8 cellular contexts compared by ENCODE assay signal in genomic region chr9:89234636-89235035, GRCh38. TPM values are rescaled to one million over a fixed set of nuclear protein-coding genes. Genes with fewer than 3 reads are reported as not detected.
DNase-seq lines count a peak whose midpoint lies in the region; ATAC-seq and TF ChIP-seq lines count a peak whose summit lies in the region.

No MANE protein-coding gene starts in this region.

- H3K9me3 ChIP-seq in MM.1S (replicated peaks; ENCODE audit: insufficient read depth, low read length) (no peaks in the 10 kb centered on the region), aorta (ENCODE audit: control insufficient read depth, low read length) (peaks cover 4% of the 10 kb centered on the region)

- H3K79me2 ChIP-seq in MM.1S (ENCODE audit: low read length) = no peaks in the 10 kb centered on the region

- no peaks in the 10 kb centered on the region for H3K36me3 Mint-ChIP-seq in osteocyte (ENCODE audit: unreplicated experiment)

- H3K27ac Mint-ChIP-seq in osteocyte (ENCODE audit: unreplicated experiment) = no peak overlapping the region

- no peaks in the 10 kb centered on the region for H3K4me1 Mint-ChIP-seq in osteocyte (ENCODE audit: unreplicated experiment)

- peaks cover 22% of the 10 kb centered on the region for H3K27me3 Mint-ChIP-seq in osteocyte (ENCODE audit: unreplicated experiment)

- no peaks in the 10 kb centered on the region for H3F3A ChIP-seq in MM.1S (ENCODE audit: insufficient read depth, low read length)

- H3K9ac ChIP-seq in MM.1S (ENCODE audit: low read length) = no peak overlapping the region

- H3K4me3 Mint-ChIP-seq in osteocyte (ENCODE audit: unreplicated experiment) = no peak overlapping the region

- DNase-seq in AG09309 (ENCODE audit: low read depth) (no peak), MM.1S (peak; percentile 73), choroid plexus epithelial cell (ENCODE audit: low read depth) (no peak), occipital lobe (lab: John Stamatoyannopoulos, UW) (peak; percentile 18), aorta (no peak), osteocyte (ENCODE audit: extremely low spot score, unreplicated experiment) (no peak), AG08395 (ENCODE audit: low spot score) (no peak)

- H3K4me1 ChIP-seq in MM.1S (ENCODE audit: low read length) (no peaks in the 10 kb centered on the region), aorta (ENCODE audit: control insufficient read depth in 1 of 2, insufficient read depth in 2 of 2, low read length in 2 of 2) (no peaks in the 10 kb centered on the region)

- H2AFZ ChIP-seq in MM.1S (ENCODE audit: low read length) = no peak overlapping the region

- TF ChIP-seq CTCF in AG09309 (IDR thresholded peaks at IDR 0.05; ENCODE audit: control insufficient read depth, insufficient read depth, low read depth, low read length, missing control alignments) (peak; percentile 2), MM.1S (IDR thresholded peaks at IDR 0.05; ENCODE audit: low read length) (peak; percentile 26), choroid plexus epithelial cell (conservative IDR thresholded peaks at IDR 0.05; ENCODE audit: low read depth, low read length) (peak; percentile 19), osteocyte (IDR thresholded peaks at IDR 0.05) (no peak)

- no peaks in the 10 kb centered on the region for H3K36me3 ChIP-seq in MM.1S (replicated peaks; ENCODE audit: insufficient read depth, low read length)
- no peaks in the 10 kb centered on the region for H3K36me3 ChIP-seq in aorta (ENCODE audit: control insufficient read depth in 1 of 2, insufficient read depth in 2 of 2, low read length in 1 of 2)

- peak; percentile 93 for ATAC-seq in GM19463 (IDR thresholded peaks at IDR 0.05; ENCODE audit: unreplicated experiment)
- no peak for ATAC-seq in aorta (ENCODE audit: low FRiP score)

- H3K9me2 ChIP-seq in MM.1S (replicated peaks; ENCODE audit: insufficient read depth, low read length) = no peaks in the 10 kb centered on the region

- no peak overlapping the region for H3K27ac ChIP-seq in MM.1S (ENCODE audit: low read length)
- no peak overlapping the region for H3K27ac ChIP-seq in aorta (ENCODE audit: low read depth in 1 of 2, low read length in 2 of 2)

- H3K27me3 ChIP-seq in MM.1S (replicated peaks; ENCODE audit: insufficient read depth, low read length) (peaks cover 45% of the 10 kb centered on the region), aorta (ENCODE audit: control insufficient read depth in 1 of 2, insufficient read depth in 2 of 2, low read length in 1 of 2) (no peaks in the 10 kb centered on the region)

- peak overlapping the region; percentile 13; the same call in 1 of the 2 replicates for H3K4me2 ChIP-seq in MM.1S (ENCODE audit: low read depth, low read length)

- WGBS in aorta, 2 donors = 2 to 5% methylated on average over 28 of the region's 28 CpGs

- peaks cover 4% of the 10 kb centered on the region for H3K9me3 Mint-ChIP-seq in osteocyte (ENCODE audit: unreplicated experiment)

- no peaks in the 10 kb centered on the region for H4K20me1 ChIP-seq in MM.1S (ENCODE audit: insufficient read depth, low read length)

- H3K4me3 ChIP-seq in AG09309 (ENCODE audit: control insufficient read depth, low read depth, low read length) (no peak overlapping the region; the same call in none of the 2 replicates), MM.1S (ENCODE audit: low read length) (no peak overlapping the region), choroid plexus epithelial cell (ENCODE audit: low read depth, low read length) (peak overlapping the region; percentile 36), aorta (ENCODE audit: low read length in 2 of 2) (no peak overlapping the region)

- intact Hi-C loops in aorta (cut with DNase I) = no loop called here

RNA-seq across cellular contexts. Expression of gene SHC3, which starts 56.0 kb away (rescaled TPM):
- total RNA-seq in occipital lobe = 51.5 TPM
- 1 to 10 TPM; 1.1 to 6.9 TPM for total RNA-seq in aorta
- under 1 TPM in 1 of 2 donors, not detected in 1; 0.10 TPM for polyA plus RNA-seq in aorta
- total RNA-seq in osteocyte = 0.05 and 0.21 TPM in 2 replicates

Comparison
In these comparisons a context has a peak if more than half of its experiments do, and no peak if none do; other contexts are left out.
1. DNase-seq: peak in MM.1S (single experiment) and occipital lobe (single experiment); none in AG09309 (single experiment), choroid plexus epithelial cell (single experiment), aorta (0 of 2), osteocyte (single experiment) and AG08395 (single experiment).